ENCODE assay signal across 8 cellular contexts in genomic region chr9:135887021-135887507, GRCh38. TPM values are rescaled to one million over a fixed set of nuclear protein-coding genes. Genes with fewer than 3 reads are reported as not detected.
A peak's percentile ranks its signal among the peaks of the same experiment; 100 is the strongest.
DNase-seq lines count a peak whose midpoint lies in the region; ATAC-seq and TF ChIP-seq lines count a peak whose summit lies in the region.

No MANE protein-coding gene starts in this region.

- H3K9ac ChIP-seq in endodermal cell (ENCODE audit: extremely low read depth, low read length, poor library complexity, severe bottlenecking) (no peak overlapping the region), skeletal muscle tissue (ENCODE audit: low read depth in 1 of 3, low read length in 3 of 3) (peak overlapping the region; percentile 30 to 62 (median 45))

- H3K36me3 ChIP-seq in endodermal cell (ENCODE audit: control insufficient read depth, insufficient read depth, low read length) (no peaks in the 10 kb centered on the region), skeletal muscle tissue (ENCODE audit: control insufficient read depth in 3 of 3, insufficient read depth in 3 of 3, low read length in 3 of 3) (peaks cover 0 to 4% (median 2%) of the 10 kb centered on the region in 3 donors)

- H3K4me1 Mint-ChIP-seq in endodermal cell = peaks cover 82% of the 10 kb centered on the region

- H3K4me3 ChIP-seq in endodermal cell (ENCODE audit: low read length) (no peak overlapping the region), skeletal muscle tissue (ENCODE audit: low read length in 3 of 3) (peak overlapping the region; percentile 38 to 49 (median 45))

- no peaks in the 10 kb centered on the region for H3K9me3 Mint-ChIP-seq in endodermal cell

- H3K27ac Mint-ChIP-seq in endodermal cell = no peak overlapping the region

- no peak overlapping the region for H3K4me3 Mint-ChIP-seq in endodermal cell

- H3K27me3 Mint-ChIP-seq in endodermal cell (ENCODE audit: insufficient read depth) = no peaks in the 10 kb centered on the region

- WGBS in endodermal cell (ENCODE audit: insufficient coverage in 1 of 2, insufficient read length in 1 of 2), 2 experiments = 89 to 90% methylated on average over 17 to 18 of the region's 18 CpGs

- H3K27me3 ChIP-seq in endodermal cell (ENCODE audit: control insufficient read depth, insufficient read depth, low read length, poor library complexity, severe bottlenecking) (no peaks in the 10 kb centered on the region), skeletal muscle tissue (ENCODE audit: control insufficient read depth in 3 of 3, insufficient read depth in 3 of 3, low read length in 3 of 3) (no peaks in the 10 kb centered on the region), foreskin keratinocyte (no peaks in the 10 kb centered on the region)

- H3K9me3 ChIP-seq in endodermal cell (ENCODE audit: control insufficient read depth, low read length) (no peaks in the 10 kb centered on the region), skeletal muscle tissue (ENCODE audit: control insufficient read depth in 3 of 3, low read length in 3 of 3) (no peaks in the 10 kb centered on the region)

- peaks cover 3% of the 10 kb centered on the region for H3K36me3 Mint-ChIP-seq in endodermal cell (ENCODE audit: low read depth)

- H3K27ac ChIP-seq in RWPE1 = peak overlapping the region; percentile 84
- peak overlapping the region; percentile 62 for H3K27ac ChIP-seq in endodermal cell (ENCODE audit: low read depth, low read length)
- H3K27ac ChIP-seq in skeletal muscle tissue (ENCODE audit: low read depth, low read length) = peak overlapping the region; percentile 77
- H3K27ac ChIP-seq in foreskin keratinocyte = no peak overlapping the region

- ATAC-seq in GM21786 (IDR thresholded peaks at IDR 0.05; ENCODE audit: unreplicated experiment) = peak; percentile 7
- ATAC-seq in foreskin keratinocyte = no peak

- CTCF ChIA-PET in RWPE1 (lab: Yijun Ruan, JAX) = interaction anchor here (0.6 to 0.9 kb wide), 4 partner anchors 10 to 309 kb away, joined by 3 to 6 read pairs (median 4); no protein-coding TSS in a partner anchor

- peaks cover 28% of the 10 kb centered on the region for H3K4me1 ChIP-seq in endodermal cell (ENCODE audit: control insufficient read depth, insufficient read depth, low read length)
- H3K4me1 ChIP-seq in skeletal muscle tissue (ENCODE audit: control insufficient read depth in 3 of 3, insufficient read depth in 3 of 3, low read length in 3 of 3) = peaks cover 32 to 81% (median 71%) of the 10 kb centered on the region in 3 donors
- peaks cover 37% of the 10 kb centered on the region for H3K4me1 ChIP-seq in foreskin keratinocyte

- POLR2A ChIA-PET in RWPE1 (lab: Yijun Ruan, JAX; ENCODE audit: low non-redundant PET) = no interaction called here

- DNase-seq in RWPE1 (ENCODE audit: low spot score) (no peak), endodermal cell (no peak), NCI-H2171 treated with DMSO at 0.1 percent for 48 hours (lab: John Stamatoyannopoulos, UW) (no peak), foreskin keratinocyte (no peak), NCI-H187 (lab: John Stamatoyannopoulos, UW) (no peak), NCI-H128 (lab: John Stamatoyannopoulos, UW; ENCODE audit: unreplicated experiment) (no peak)

- TF ChIP-seq CTCF in RWPE1 (conservative IDR thresholded peaks at IDR 0.05; ENCODE audit: low read depth) = no peak
- TF ChIP-seq CTCF in endodermal cell (conservative IDR thresholded peaks at IDR 0.05) = no peak
- TF ChIP-seq CTCF in foreskin keratinocyte (conservative IDR thresholded peaks at IDR 0.05) = no peak

RNA-seq across cellular contexts. Expression of gene CAMSAP1, which starts 20.3 kb away (rescaled TPM):
- total RNA-seq in endodermal cell (10 to 100 TPM; 40.1 to 43.1 TPM), skeletal muscle tissue (31.3 TPM), foreskin keratinocyte (17.5 and 20.1 TPM in 2 replicates)
- polyA plus RNA-seq in endodermal cell (2013, experiment 1 of 2) = 36.8 TPM
- polyA plus RNA-seq in endodermal cell (2013, experiment 2 of 2) = 37.7 TPM
- polyA plus RNA-seq in foreskin keratinocyte = 3.5 and 4.4 TPM in 2 replicates
